In the genomic region with DNA sequence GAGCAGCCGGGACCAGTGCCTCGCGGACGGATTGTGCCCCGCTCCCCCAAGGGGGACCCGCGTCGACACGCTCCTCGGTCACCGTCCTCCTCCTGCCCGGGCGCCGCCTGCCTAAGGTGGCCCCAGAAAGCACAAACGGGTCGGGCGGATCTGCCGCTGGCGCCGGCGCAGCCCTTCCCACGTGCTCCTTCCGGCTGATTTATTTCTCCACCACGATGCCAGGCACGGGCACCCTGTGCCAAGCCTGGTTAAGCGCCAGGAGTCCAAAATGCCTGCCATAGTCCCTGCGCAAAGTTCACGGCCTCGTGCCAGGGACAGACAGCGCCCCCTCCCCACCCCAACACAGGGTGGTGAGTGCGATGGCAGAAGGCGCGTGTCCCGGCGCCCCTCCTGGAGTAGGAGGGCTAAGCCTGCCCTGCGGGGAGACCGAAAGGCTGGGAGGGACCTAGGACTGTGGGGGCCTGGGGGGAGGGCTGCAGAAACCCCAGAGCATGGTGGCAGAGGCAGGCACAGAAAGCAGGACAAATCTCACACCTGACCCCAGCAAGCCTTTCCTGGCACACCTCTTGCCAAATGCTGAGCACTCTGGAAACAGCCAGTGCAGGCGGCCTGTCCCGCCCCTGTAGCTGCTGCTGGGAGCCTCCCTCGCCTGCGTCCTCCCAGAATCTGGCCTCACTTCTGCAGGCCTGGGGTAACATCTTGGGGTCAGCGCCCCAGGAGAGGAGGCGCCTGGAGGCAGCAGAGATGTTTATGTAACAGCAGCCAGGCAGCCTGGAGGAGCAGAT, we compare ENCODE assay signal across 8 cellular contexts. TPM values are rescaled to one million over a fixed set of nuclear protein-coding genes. Genes with fewer than 3 reads are reported as not detected.
A peak's percentile ranks its signal among the peaks of the same experiment; 100 is the strongest.
DNase-seq lines count a peak whose midpoint lies in the region; ATAC-seq and TF ChIP-seq lines count a peak whose summit lies in the region.

No MANE protein-coding gene starts in this region.

- no peak overlapping the region for H3K27ac ChIP-seq in iPS-18a (ENCODE audit: low read length)
- peak overlapping the region; percentile 87 for H3K27ac ChIP-seq in skeletal muscle tissue (ENCODE audit: low read depth, low read length)

- peak overlapping the region; percentile 61 for H3K4me3 ChIP-seq in iPS-18a (ENCODE audit: low read length)
- H3K4me3 ChIP-seq in skeletal muscle tissue (ENCODE audit: low read length in 3 of 3): peak overlapping the region; percentile 62 to 74 (median 71)

- H3K4me1 ChIP-seq in iPS-18a (ENCODE audit: control insufficient read depth, low read depth, low read length) (peaks cover 29% of the 10 kb centered on the region), skeletal muscle tissue (ENCODE audit: control insufficient read depth in 3 of 3, insufficient read depth in 3 of 3, low read length in 3 of 3) (peaks cover 34 to 48% (median 42%) of the 10 kb centered on the region in 3 donors)

- H3K27me3 ChIP-seq in iPS-18a (ENCODE audit: control insufficient read depth, insufficient read depth, low read length) (no peaks in the 10 kb centered on the region), skeletal muscle tissue (ENCODE audit: control insufficient read depth in 3 of 3, insufficient read depth in 3 of 3, low read length in 3 of 3) (no peaks in the 10 kb centered on the region)

- H3K9ac ChIP-seq in iPS-18a (ENCODE audit: low read length): peak overlapping the region; percentile 69
- H3K9ac ChIP-seq in skeletal muscle tissue (ENCODE audit: low read depth in 1 of 3, low read length in 3 of 3): peak overlapping the region; percentile 74 to 89 (median 79)

- H3K9me3 ChIP-seq in iPS-18a (ENCODE audit: control insufficient read depth, low read depth, low read length): no peaks in the 10 kb centered on the region
- no peaks in the 10 kb centered on the region for H3K9me3 ChIP-seq in skeletal muscle tissue (ENCODE audit: control insufficient read depth in 3 of 3, low read length in 3 of 3)

- TF ChIP-seq CTCF in GM12873 (IDR thresholded peaks at IDR 0.05; ENCODE audit: insufficient read depth, low read depth, low read length, missing control alignments): peak; percentile 7

- ATAC-seq in HG02852 (IDR thresholded peaks at IDR 0.05; ENCODE audit: unreplicated experiment): no peak

- DNase-seq in HT1080 (ENCODE audit: low read depth): peak; percentile 48
- DNase-seq in T1000 (lab: John Stamatoyannopoulos, UW): peak; percentile 16
- peak; percentile 68 for DNase-seq in brain pericyte (ENCODE audit: low read depth, low spot score)
- DNase-seq in kidney glomerular epithelial cell (lab: John Stamatoyannopoulos, UW): no peak

- peaks cover 6% of the 10 kb centered on the region for H3K36me3 ChIP-seq in iPS-18a (ENCODE audit: control insufficient read depth, low read depth, low read length)
- peaks cover 0 to 3% (median 2%) of the 10 kb centered on the region in 3 donors for H3K36me3 ChIP-seq in skeletal muscle tissue (ENCODE audit: control insufficient read depth in 3 of 3, insufficient read depth in 3 of 3, low read length in 3 of 3)

RNA-seq across cellular contexts. Expression of a gene that starts 1.0 kb away (rescaled TPM):
- 11.4 and 13.7 TPM in 2 replicates for total RNA-seq in HT1080 (2014; rRNA removed; shearing (Covaris generic))
- polyA plus RNA-seq in HT1080 (2015; cell fraction: cytosol; rRNA removed): 7.1 and 7.9 TPM in 2 replicates
- 31.4 and 32.3 TPM in 2 replicates for polyA plus RNA-seq in HT1080 (2015; cell fraction: nucleus; rRNA removed)
- total RNA-seq in skeletal muscle tissue: 69.4 TPM
